18 cellular contexts compared by ENCODE assay signal in the genomic region with DNA sequence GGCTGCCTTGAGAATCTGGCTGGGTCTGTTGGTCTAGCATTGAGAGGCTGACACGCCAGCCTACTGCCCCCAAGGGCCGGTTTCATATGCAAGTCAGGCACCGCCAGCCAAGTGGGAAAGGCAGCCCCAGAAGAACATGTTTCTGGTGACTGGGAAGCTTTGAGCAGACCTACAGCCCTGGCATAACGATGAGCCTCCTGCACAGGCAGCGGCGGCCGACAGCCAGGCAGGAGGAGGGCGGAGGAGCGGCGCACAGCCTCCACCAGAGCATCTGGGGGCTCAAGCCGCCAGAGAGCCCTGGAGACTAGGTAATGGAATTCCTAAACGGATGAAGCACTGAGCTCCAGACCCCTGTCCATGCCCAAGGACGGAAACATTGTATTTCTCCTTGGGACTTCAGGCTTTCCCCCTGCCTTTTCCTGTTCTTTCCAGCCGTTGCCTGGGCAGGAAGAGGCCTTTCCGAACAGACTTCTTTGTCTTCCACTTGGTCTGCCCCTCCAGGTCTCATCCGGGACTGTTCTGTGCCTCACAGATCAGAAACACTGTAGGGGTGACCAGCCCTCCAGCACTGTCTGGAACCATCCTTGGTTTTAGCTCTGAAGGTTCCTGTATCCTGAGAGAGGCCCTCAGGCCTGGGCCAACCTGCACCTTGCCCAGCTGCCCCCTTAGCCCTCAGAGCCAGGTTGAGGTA. TPM values are rescaled to one million over a fixed set of nuclear protein-coding genes. Genes with fewer than 3 reads are reported as not detected.
DNase-seq lines count a peak whose midpoint lies in the region; ATAC-seq and TF ChIP-seq lines count a peak whose summit lies in the region.
"Had no signal": no experiment of that assay in that cellular context is flagged by ENCODE, and none has a peak within 500 bp of the region (broad histone marks: within the 10 kb centered on the region; RNA-seq: fewer than 3 reads in every experiment).

No MANE protein-coding gene starts in this region.

- no peaks in the 10 kb centered on the region for H3K27me3 ChIP-seq in breast epithelium

- H3K9me3 Mint-ChIP-seq in MCF 10A (ENCODE audit: unreplicated experiment): no peaks in the 10 kb centered on the region
- H3K9me3 Mint-ChIP-seq in glutamatergic neuron (ENCODE audit: unreplicated experiment): peaks cover 4% of the 10 kb centered on the region
- peaks cover under 1% of the 10 kb centered on the region for H3K9me3 Mint-ChIP-seq in neural crest cell
- no peaks in the 10 kb centered on the region for H3K9me3 Mint-ChIP-seq in activated T-helper 2 cell treated with anti-CD3 and anti-CD28 coated beads, Interferon-gamma antibody, Interleukin-2, Interleukin-4, amounts not matched to agents 10 μg/mL and 5 μg/mL and 100 μg/mL, durations not matched to agents 14 hours and 24 hours and 36 hours
- H3K9me3 Mint-ChIP-seq: CD4-positive, alpha-beta memory T cell; naive thymus-derived CD8-positive, alpha-beta T cell; stimulated activated naive B cell treated with anti-CD40 and anti-IgM and Interleukin-4, amounts not matched to agents 10 μg/mL and 1 μg/mL and 100 μg/mL, for 72 hours had no signal

- POLR2A ChIA-PET in MCF 10A (lab: Yijun Ruan, JAX): interaction anchor here (0.8 to 1.2 kb wide), 4 partner anchors 15 to 221 kb away, joined by 3 read pairs; a partner anchor contains a TSS

- H3K9me3 ChIP-seq in breast epithelium: no peaks in the 10 kb centered on the region

- H3K4me1 Mint-ChIP-seq in MCF 10A (ENCODE audit: insufficient read depth, unreplicated experiment) (peaks cover 1% of the 10 kb centered on the region), glutamatergic neuron (ENCODE audit: low read depth, unreplicated experiment) (peaks cover 19% of the 10 kb centered on the region), neural crest cell (peaks cover 42% of the 10 kb centered on the region)
- peaks cover 6% of the 10 kb centered on the region for H3K4me1 Mint-ChIP-seq in activated T-helper 2 cell treated with anti-CD3 and anti-CD28 coated beads, Interferon-gamma antibody, Interleukin-2, Interleukin-4, amounts not matched to agents 10 μg/mL and 5 μg/mL and 100 μg/mL, durations not matched to agents 14 hours and 24 hours and 36 hours (ENCODE audit: low read depth)
- H3K4me1 Mint-ChIP-seq: CD4-positive, alpha-beta memory T cell; naive thymus-derived CD8-positive, alpha-beta T cell; stimulated activated naive B cell treated with anti-CD40 and anti-IgM and Interleukin-4, amounts not matched to agents 10 μg/mL and 1 μg/mL and 100 μg/mL, for 72 hours had no signal

- H3K36me3 ChIP-seq in breast epithelium: no peaks in the 10 kb centered on the region
- H3K36me3 ChIP-seq: WERI-Rb-1 had no signal

- CTCF ChIA-PET in MCF 10A (lab: Yijun Ruan, JAX): interaction anchor here (0.8 to 1.1 kb wide), 3 partner anchors 27 to 50 kb away, joined by 3 to 4 read pairs (median 3); no protein-coding TSS in a partner anchor

- TF ChIP-seq POLR2A in breast epithelium (IDR thresholded peaks at IDR 0.05): no peak

- no TSS peak for BruUV-seq in MCF 10A (replicated peaks; lab: Mats Ljungman, UMichigan)

- H3K27me3 Mint-ChIP-seq in MCF 10A (ENCODE audit: insufficient read depth, unreplicated experiment) (no peaks in the 10 kb centered on the region), glutamatergic neuron (ENCODE audit: unreplicated experiment) (peaks cover 3% of the 10 kb centered on the region), neural crest cell (ENCODE audit: low read depth) (no peaks in the 10 kb centered on the region)
- H3K27me3 Mint-ChIP-seq in activated T-helper 2 cell treated with anti-CD3 and anti-CD28 coated beads, Interferon-gamma antibody, Interleukin-2, Interleukin-4, amounts not matched to agents 10 μg/mL and 5 μg/mL and 100 μg/mL, durations not matched to agents 14 hours and 24 hours and 36 hours (ENCODE audit: low read depth): no peaks in the 10 kb centered on the region
- H3K27me3 Mint-ChIP-seq: naive thymus-derived CD8-positive, alpha-beta T cell; stimulated activated naive B cell treated with anti-CD40 and anti-IgM and Interleukin-4, amounts not matched to agents 10 μg/mL and 1 μg/mL and 100 μg/mL, for 72 hours had no signal

- H3K4me1 ChIP-seq in breast epithelium: no peaks in the 10 kb centered on the region

- TF ChIP-seq CTCF in breast epithelium (IDR thresholded peaks at IDR 0.05) (no peak), MCF 10A (IDR thresholded peaks at IDR 0.05; ENCODE audit: unreplicated experiment) (no peak), glutamatergic neuron (IDR thresholded peaks at IDR 0.05; ENCODE audit: partially characterized antibody, unreplicated experiment) (no peak), neural crest cell (conservative IDR thresholded peaks at IDR 0.05) (no peak), GM13976 (IDR thresholded peaks at IDR 0.05; ENCODE audit: borderline replicate concordance, control extremely low read depth, extremely low read depth, insufficient read depth, missing control alignments) (no peak)

- no peak overlapping the region for H3K4me3 Mint-ChIP-seq in MCF 10A (ENCODE audit: unreplicated experiment)
- H3K4me3 Mint-ChIP-seq in glutamatergic neuron (ENCODE audit: unreplicated experiment): peak overlapping the region; percentile 34
- H3K4me3 Mint-ChIP-seq in neural crest cell: no peak overlapping the region
- no peak overlapping the region for H3K4me3 Mint-ChIP-seq in activated T-helper 2 cell treated with anti-CD3 and anti-CD28 coated beads, Interferon-gamma antibody, Interleukin-2, Interleukin-4, amounts not matched to agents 10 μg/mL and 5 μg/mL and 100 μg/mL, durations not matched to agents 14 hours and 24 hours and 36 hours (ENCODE audit: low read depth)
- H3K4me3 Mint-ChIP-seq: CD4-positive, alpha-beta memory T cell; naive thymus-derived CD8-positive, alpha-beta T cell; stimulated activated naive B cell treated with anti-CD40 and anti-IgM and Interleukin-4, amounts not matched to agents 10 μg/mL and 1 μg/mL and 100 μg/mL, for 72 hours had no signal

- H3K27ac Mint-ChIP-seq in MCF 10A (ENCODE audit: low read depth, unreplicated experiment) (no peak overlapping the region), glutamatergic neuron (ENCODE audit: unreplicated experiment) (peak overlapping the region; percentile 55), neural crest cell (ENCODE audit: unreplicated experiment) (peak overlapping the region; percentile 88)
- no peak overlapping the region for H3K27ac Mint-ChIP-seq in activated T-helper 2 cell treated with anti-CD3 and anti-CD28 coated beads, Interferon-gamma antibody, Interleukin-2, Interleukin-4, amounts not matched to agents 10 μg/mL and 5 μg/mL and 100 μg/mL, durations not matched to agents 14 hours and 24 hours and 36 hours
- H3K27ac Mint-ChIP-seq: CD4-positive, alpha-beta memory T cell; naive thymus-derived CD8-positive, alpha-beta T cell; stimulated activated naive B cell treated with anti-CD40 and anti-IgM and Interleukin-4, amounts not matched to agents 10 μg/mL and 1 μg/mL and 100 μg/mL, for 72 hours had no signal

- no peak for ATAC-seq in Right ventricle myocardium inferior
- ATAC-seq: left colon; naive thymus-derived CD8-positive, alpha-beta T cell; stimulated activated naive B cell treated with anti-CD40 and anti-IgM and Interleukin-4, amounts not matched to agents 10 μg/mL and 1 μg/mL and 100 μg/mL, for 72 hours had no signal

- DNase-seq in breast epithelium (ENCODE audit: low spot score in 2 of 2) (peak in 1 of 2 donors; percentile 28), MCF 10A (ENCODE audit: unreplicated experiment) (no peak), glutamatergic neuron (peak; percentile 56), neural crest cell (ENCODE audit: low read depth, low spot score) (no peak), GM13976 (ENCODE audit: low spot score) (no peak), NCI-H2029 (lab: John Stamatoyannopoulos, UW) (no peak), Right ventricle myocardium inferior (ENCODE audit: missing footprints) (no peak)
- no peak for DNase-seq in activated T-helper 2 cell treated with anti-CD3 and anti-CD28 coated beads, Interferon-gamma antibody, Interleukin-2, Interleukin-4, amounts not matched to agents 10 μg/mL and 5 μg/mL and 100 μg/mL, durations not matched to agents 14 hours and 24 hours and 36 hours (ENCODE audit: low spot score)
- DNase-seq: activated gamma-delta T cell; CD4-positive, alpha-beta memory T cell; GOT3; left colon; MM.1S; naive thymus-derived CD8-positive, alpha-beta T cell; NCI-H2029 treated with DMSO at 0.1 percent for 48 hours; NCI-H526; stimulated activated naive B cell treated with anti-CD40 and anti-IgM and Interleukin-4, amounts not matched to agents 10 μg/mL and 1 μg/mL and 100 μg/mL, for 72 hours; WERI-Rb-1 had no signal

- H3K4me3 ChIP-seq in breast epithelium: no peak overlapping the region

- in situ Hi-C loops in GM13976 (cut with MboI; ENCODE audit: low sequenced_read_pairs, unreplicated experiment): no loop called here

- H3K36me3 Mint-ChIP-seq in MCF 10A (ENCODE audit: insufficient read depth, unreplicated experiment) (no peaks in the 10 kb centered on the region), glutamatergic neuron (ENCODE audit: unreplicated experiment) (peaks cover 1% of the 10 kb centered on the region), neural crest cell (ENCODE audit: low read depth) (no peaks in the 10 kb centered on the region)
- no peaks in the 10 kb centered on the region for H3K36me3 Mint-ChIP-seq in activated T-helper 2 cell treated with anti-CD3 and anti-CD28 coated beads, Interferon-gamma antibody, Interleukin-2, Interleukin-4, amounts not matched to agents 10 μg/mL and 5 μg/mL and 100 μg/mL, durations not matched to agents 14 hours and 24 hours and 36 hours (ENCODE audit: low read depth)
- H3K36me3 Mint-ChIP-seq: CD4-positive, alpha-beta memory T cell; naive thymus-derived CD8-positive, alpha-beta T cell; stimulated activated naive B cell treated with anti-CD40 and anti-IgM and Interleukin-4, amounts not matched to agents 10 μg/mL and 1 μg/mL and 100 μg/mL, for 72 hours had no signal

- intact Hi-C loops in breast epithelium (cut with DNase I; ENCODE audit: low total_unique reads): no loop called here
- intact Hi-C loops in MCF 10A (cut with micrococcal nuclease): no loop called here
- intact Hi-C loops in activated T-helper 2 cell treated with anti-CD3 and anti-CD28 coated beads, Interferon-gamma antibody, Interleukin-2, Interleukin-4, amounts not matched to agents 10 μg/mL and 5 μg/mL and 100 μg/mL, durations not matched to agents 14 hours and 24 hours and 36 hours (cut with micrococcal nuclease): no loop called here
- intact Hi-C loops in Right ventricle myocardium inferior (cut with DNase I): no loop called here

- peak overlapping the region; percentile 48 to 50 for H3K27ac ChIP-seq in breast epithelium
- H3K27ac ChIP-seq: WERI-Rb-1 had no signal

RNA-seq across cellular contexts. Expression of a gene that starts 59.5 kb away (rescaled TPM):
- total RNA-seq in breast epithelium (100 to 1,000 TPM in 1 of 3 donors, 10 to 100 TPM in 2; 60.3 to 108 (median 84.9) TPM), MCF 10A (2022) (149 and 217 TPM in 2 replicates), glutamatergic neuron (ENCODE audit: unreplicated experiment) (199 TPM), neural crest cell (55.6 and 59.9 TPM in 2 replicates), Right ventricle myocardium inferior (116 TPM)
- 276 and 292 TPM in 2 replicates for total RNA-seq in activated T-helper 2 cell treated with anti-CD3 and anti-CD28 coated beads, Interferon-gamma antibody, Interleukin-2, Interleukin-4, amounts not matched to agents 10 μg/mL and 5 μg/mL and 100 μg/mL, durations not matched to agents 14 hours and 24 hours and 36 hours

Comparison
In these comparisons a context has a peak if more than half of its experiments do, and no peak if none do; other contexts are left out.
1. H3K27ac Mint-ChIP-seq: peak in glutamatergic neuron (single experiment) and neural crest cell (single experiment); none in MCF 10A (single experiment) and activated T-helper 2 cell treated with anti-CD3 and anti-CD28 coated beads, Interferon-gamma antibody, Interleukin-2, Interleukin-4, amounts not matched to agents 10 μg/mL and 5 μg/mL and 100 μg/mL, durations not matched to agents 14 hours and 24 hours and 36 hours (single experiment).